Comparison of ENCODE assay signal across 6 cellular contexts in genomic region chr18:53117851-53118250, GRCh38.
"Had no signal": no experiment of that assay in that cellular context is flagged by ENCODE, and none has a peak within 500 bp of the region (broad histone marks: within the 10 kb centered on the region; RNA-seq: fewer than 3 reads in every experiment).

No MANE protein-coding gene starts in this region.

- H3K4me1 ChIP-seq: HAP-1 had no signal

- H3K4me3 ChIP-seq: HAP-1 had no signal

- DNase-seq: GOT3, H7, KBM-7 had no signal

- H3K9me3 ChIP-seq: HAP-1 had no signal

- H3K36me3 ChIP-seq: HAP-1 had no signal

- ATAC-seq: HCT116 had no signal

- FAIRE-seq: HTR-8/SVneo had no signal
